8 cellular contexts compared by ENCODE assay signal in the genomic region with DNA sequence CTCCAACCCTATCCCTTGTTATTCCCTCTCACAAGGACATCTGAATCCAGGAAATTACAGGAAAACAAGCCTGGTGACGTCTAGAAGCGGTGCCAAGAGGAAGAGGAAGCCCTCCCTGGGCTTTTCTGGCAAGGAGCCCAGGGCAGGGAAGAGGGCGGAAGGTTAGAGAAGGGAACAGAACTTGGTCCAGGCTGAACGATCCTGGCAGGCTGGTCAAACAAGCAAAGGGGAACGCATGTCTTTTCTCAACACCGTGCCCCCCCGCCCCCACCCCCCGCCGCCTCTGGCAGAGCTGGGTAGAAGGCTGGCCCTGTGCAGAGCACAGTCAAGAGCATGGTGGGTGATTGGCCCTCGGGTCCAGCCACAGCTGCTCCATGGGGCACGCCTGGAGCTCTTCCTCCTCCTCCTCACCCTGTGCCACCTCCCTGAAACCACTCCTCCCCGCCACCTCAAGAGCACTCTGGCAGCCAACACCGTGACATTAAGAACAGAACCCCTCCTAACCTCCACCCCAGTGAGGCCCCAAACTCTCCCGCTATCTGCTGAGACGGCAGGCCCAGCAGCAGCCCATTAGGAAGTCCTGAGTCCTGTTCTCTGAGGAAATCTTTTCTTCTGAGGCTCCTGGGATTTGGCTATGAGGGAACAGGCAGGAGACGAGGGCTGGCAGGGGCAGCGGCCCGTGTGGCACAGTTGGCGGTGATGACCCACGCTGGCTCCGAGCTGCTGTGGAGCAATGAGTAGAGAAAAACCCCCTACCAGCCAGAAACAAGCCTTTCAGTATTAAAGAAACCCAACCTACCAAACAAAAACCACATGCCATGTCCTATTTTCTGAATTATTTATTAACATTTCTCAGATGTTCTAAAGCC. TPM values are rescaled to one million over a fixed set of nuclear protein-coding genes. Genes with fewer than 3 reads are reported as not detected.
DNase-seq lines count a peak whose midpoint lies in the region; ATAC-seq, FAIRE-seq and TF ChIP-seq lines count a peak whose summit lies in the region.

No MANE protein-coding gene starts in this region.

- TF ChIP-seq CTCF in liver (IDR thresholded peaks at IDR 0.05; ENCODE audit: low read depth, low read length, missing input control), result no peak
- no peak for TF ChIP-seq CTCF in HepG2 (CRISPR knock-in tag; IDR thresholded peaks at IDR 0.05)
- no peak for TF ChIP-seq CTCF in breast epithelium (IDR thresholded peaks at IDR 0.05)
- no peak for TF ChIP-seq CTCF in progenitor cell of endocrine pancreas (IDR thresholded peaks at IDR 0.05; ENCODE audit: unreplicated experiment)

- H3K4me3 Mint-ChIP-seq in progenitor cell of endocrine pancreas (ENCODE audit: low read depth), result no peak overlapping the region
- H3K4me3 Mint-ChIP-seq in activated CD4-positive, alpha-beta T cell treated with anti-CD3 and anti-CD28 coated beads, Interleukin-2, amount 10 ng/mL, durations not matched to agents 24 days and 14 days, result no peak overlapping the region

- H3K79me2 ChIP-seq in HepG2 (ENCODE audit: insufficient read depth, low read length), result no peaks in the 10 kb centered on the region

- intact Hi-C loops in HepG2 (cut with micrococcal nuclease; ENCODE audit: unreplicated experiment), result loop anchor here (2.0 to 5.0 kb wide), 2 partner anchors 133 to 253 kb away; partner anchors contain the start of genes RANBP10 and TSNAXIP1
- intact Hi-C loops in breast epithelium (cut with DNase I; ENCODE audit: low total_unique reads), result no loop called here
- intact Hi-C loops in activated CD4-positive, alpha-beta T cell treated with anti-CD3 and anti-CD28 coated beads, Interleukin-2, amount 10 ng/mL, durations not matched to agents 24 days and 14 days (cut with micrococcal nuclease), result no loop called here

- no peaks in the 10 kb centered on the region for H3K27me3 ChIP-seq in liver (ENCODE audit: control insufficient read depth in 4 of 4, insufficient read depth in 4 of 4, low read length in 3 of 4)
- H3K27me3 ChIP-seq in HepG2 (ENCODE audit: control insufficient read depth in 1 of 2, insufficient read depth in 2 of 2, low read length in 2 of 2), result no peaks in the 10 kb centered on the region
- H3K27me3 ChIP-seq in breast epithelium, result no peaks in the 10 kb centered on the region

- no peak overlapping the region for H3K4me2 ChIP-seq in HepG2 (ENCODE audit: low read depth, low read length)

- TF ChIP-seq POLR2A in HepG2 (IDR thresholded peaks at IDR 0.05; ENCODE audit: insufficient read depth in 1 of 2, low read depth in 2 of 2, low read length in 2 of 2) (no peak), breast epithelium (IDR thresholded peaks at IDR 0.05) (no peak)

- FAIRE-seq in HepG2 (lab: Jason Lieb, UNC), result no peak

- no peak for ATAC-seq in HepG2
- ATAC-seq in HG03342 (IDR thresholded peaks at IDR 0.05; ENCODE audit: unreplicated experiment), result no peak

- H3K9me3 ChIP-seq in liver (ENCODE audit: control insufficient read depth in 4 of 4, low read length in 3 of 4) (no peaks in the 10 kb centered on the region), HepG2 (ENCODE audit: low read length) (no peaks in the 10 kb centered on the region), breast epithelium (no peaks in the 10 kb centered on the region)

- DNase-seq in HepG2 (ENCODE audit: low spot score) (no peak), breast epithelium (ENCODE audit: low spot score in 2 of 2) (peak in 1 of 2 donors; percentile 43), medulla oblongata (ENCODE audit: extremely low spot score) (peak; percentile 81), progenitor cell of endocrine pancreas (ENCODE audit: low spot score, unreplicated experiment) (no peak), NCI-H128 (lab: John Stamatoyannopoulos, UW; ENCODE audit: unreplicated experiment) (no peak)
- DNase-seq in activated CD4-positive, alpha-beta T cell treated with anti-CD3 and anti-CD28 coated beads, Interleukin-2, amount 10 ng/mL, durations not matched to agents 24 days and 14 days, result no peak

- H3K4me3 ChIP-seq in liver (ENCODE audit: low read depth in 1 of 3, low read length in 3 of 3) (no peak overlapping the region), HepG2 (replicated peaks in 1 of 3; ENCODE audit: insufficient read depth in 1 of 3, low read depth in 2 of 3, low read length in 3 of 3) (no peak overlapping the region), breast epithelium (peak overlapping the region in 1 of 3 donors; percentile 22)

- H3K4me1 ChIP-seq in liver (ENCODE audit: control insufficient read depth in 4 of 4, insufficient read depth in 4 of 4, low read length in 3 of 4) (peaks cover 17 to 63% (median 49%) of the 10 kb centered on the region in 4 donors), HepG2 (ENCODE audit: insufficient read depth, low read length) (peaks cover 11% of the 10 kb centered on the region), breast epithelium (peaks cover 0 to 18% of the 10 kb centered on the region in 2 donors)

- no TSS peak for BruUV-seq in HepG2 (replicated peaks; lab: Mats Ljungman, UMichigan)

- 11% methylated on average over 21 of the region's 21 CpGs for WGBS in liver
- WGBS in HepG2 (ENCODE audit: low lambda C conversion rate), result 84% methylated on average over 18 of the region's 21 CpGs

- H3K27ac ChIP-seq in liver (ENCODE audit: low read depth in 1 of 2, low read length in 2 of 2) (peak overlapping the region; percentile 89 to 95), HepG2 (ENCODE audit: extremely low read length, insufficient read depth, low read length) (no peak overlapping the region), breast epithelium (peak overlapping the region; percentile 76 to 80)

- H3K9ac ChIP-seq in liver (ENCODE audit: low read depth in 1 of 2, low read length in 2 of 2) (peak overlapping the region; percentile 18 to 34), HepG2 (ENCODE audit: insufficient read depth, low read depth, low read length) (no peak overlapping the region)

- TF ChIP-seq EP300 in HepG2 (IDR thresholded peaks at IDR 0.05; ENCODE audit: low read depth in 2 of 2, low read length in 2 of 2) (no peak), HepG2 (CRISPR knock-in tag; IDR thresholded peaks at IDR 0.05; ENCODE audit: borderline replicate concordance) (no peak)

- no peak overlapping the region for H2AFZ ChIP-seq in HepG2 (ENCODE audit: low read length)

- H3K4me1 Mint-ChIP-seq in progenitor cell of endocrine pancreas (ENCODE audit: low read depth), result no peaks in the 10 kb centered on the region
- H3K4me1 Mint-ChIP-seq in activated CD4-positive, alpha-beta T cell treated with anti-CD3 and anti-CD28 coated beads, Interleukin-2, amount 10 ng/mL, durations not matched to agents 24 days and 14 days, result peaks cover 6% of the 10 kb centered on the region

- POLR2A ChIA-PET in HepG2 (lab: Yijun Ruan, JAX), result interaction anchor here (1.3 kb wide), 1 partner anchor 45 kb away, joined by 4 read pairs; the partner anchor contains the start of gene GFOD2

- H3K36me3 ChIP-seq in liver (ENCODE audit: control insufficient read depth in 4 of 4, insufficient read depth in 3 of 4, low read depth in 1 of 4, low read length in 3 of 4) (no peaks in the 10 kb centered on the region), HepG2 (replicated peaks in 1 of 2; ENCODE audit: control insufficient read depth in 1 of 2, insufficient read depth in 2 of 2, low read length in 2 of 2) (peaks cover 0 to 2% of the 10 kb centered on the region in 2 experiments; a peak in 2 of 5 replicates), breast epithelium (no peaks in the 10 kb centered on the region)

- H3K27me3 Mint-ChIP-seq in progenitor cell of endocrine pancreas, result no peaks in the 10 kb centered on the region
- no peaks in the 10 kb centered on the region for H3K27me3 Mint-ChIP-seq in activated CD4-positive, alpha-beta T cell treated with anti-CD3 and anti-CD28 coated beads, Interleukin-2, amount 10 ng/mL, durations not matched to agents 24 days and 14 days

- TF ChIP-seq RAD21 in liver (IDR thresholded peaks at IDR 0.05) (peak; percentile 28 to 53), HepG2 (CRISPR knock-in tag; IDR thresholded peaks at IDR 0.05) (no peak)

- CTCF ChIA-PET in HepG2 (lab: Yijun Ruan, JAX; ENCODE audit: low intra/inter-chr PET ratio, low total read pairs), result interaction anchor here (0.7 to 2.0 kb wide), 4 partner anchors 143 to 254 kb away, joined by 3 to 17 read pairs (median 10); no protein-coding TSS in a partner anchor

- no peak overlapping the region for H3K27ac Mint-ChIP-seq in progenitor cell of endocrine pancreas
- H3K27ac Mint-ChIP-seq in activated CD4-positive, alpha-beta T cell treated with anti-CD3 and anti-CD28 coated beads, Interleukin-2, amount 10 ng/mL, durations not matched to agents 24 days and 14 days, result no peak overlapping the region

- H4K20me1 ChIP-seq in HepG2 (ENCODE audit: insufficient read depth, low read length), result no peaks in the 10 kb centered on the region

- H3K9me3 Mint-ChIP-seq in progenitor cell of endocrine pancreas (ENCODE audit: low read depth), result no peaks in the 10 kb centered on the region
- H3K9me3 Mint-ChIP-seq in activated CD4-positive, alpha-beta T cell treated with anti-CD3 and anti-CD28 coated beads, Interleukin-2, amount 10 ng/mL, durations not matched to agents 24 days and 14 days, result no peaks in the 10 kb centered on the region

- H3K36me3 Mint-ChIP-seq in progenitor cell of endocrine pancreas (ENCODE audit: insufficient read depth), result no peaks in the 10 kb centered on the region
- no peaks in the 10 kb centered on the region for H3K36me3 Mint-ChIP-seq in activated CD4-positive, alpha-beta T cell treated with anti-CD3 and anti-CD28 coated beads, Interleukin-2, amount 10 ng/mL, durations not matched to agents 24 days and 14 days (ENCODE audit: low read depth)

- in situ Hi-C loops in HepG2 (cut with HindIII; ENCODE audit: extremely low pct_ligation_motif_present, low pct_unique_long_range_greater_than_20kb), result no loop called here

RNA-seq across cellular contexts. Expression of gene C16orf86, which starts 7.3 kb away (rescaled TPM):
- total RNA-seq in liver (1 to 10 TPM; 1.2 to 1.9 TPM), HepG2 (2016; rRNA removed; fragmentation: Illumina TruSeq; extraction: Trizol) (1.7 and 3.1 TPM in 2 replicates), breast epithelium (10 to 100 TPM in 2 of 3 donors, 1 to 10 TPM in 1; 7.2 to 18.1 (median 11.1) TPM), progenitor cell of endocrine pancreas (2.5 and 2.6 TPM in 2 replicates)
- polyA plus RNA-seq in liver (1 to 10 TPM; 2.3 to 2.6 TPM), HepG2 (2011; rRNA removed) (1.5 and 2.0 TPM in 2 replicates)
- total RNA-seq in HepG2 (2016; cell fraction: cytosol; rRNA removed; fragmentation: Illumina TruSeq; extraction: Trizol; ENCODE audit: low read depth), result 1.9 and 2.8 TPM in 2 replicates
- 2.1 and 4.2 TPM in 2 replicates for total RNA-seq in HepG2 (2016; cell fraction: insoluble cytoplasmic fraction; rRNA removed; fragmentation: Illumina TruSeq; extraction: Trizol)
- total RNA-seq in HepG2 (2016; cell fraction: membrane; rRNA removed; fragmentation: Illumina TruSeq; extraction: Trizol), result 2.2 and 3.5 TPM in 2 replicates
- 1.9 and 4.3 TPM in 2 replicates for total RNA-seq in HepG2 (2016; cell fraction: nucleus; rRNA removed; fragmentation: Illumina TruSeq; extraction: Trizol)
- 1.8 and 2.8 TPM in 2 replicates for polyA plus RNA-seq in HepG2 (2011; cell fraction: cytosol; rRNA removed)
- 7.9 and 8.0 TPM in 2 replicates for polyA plus RNA-seq in HepG2 (2011; cell fraction: nucleus; rRNA removed)
- 1.3 and 1.7 TPM in 2 replicates for polyA plus RNA-seq in HepG2 (2012)
- 1.6 and 2.1 TPM in 2 replicates for polyA plus RNA-seq in HepG2 (2016; cell fraction: cytosol; fragmentation: Illumina TruSeq; extraction: Trizol; ENCODE audit: low read depth)
- 2.2 and 3.1 TPM in 2 replicates for polyA plus RNA-seq in HepG2 (2016; cell fraction: insoluble cytoplasmic fraction; fragmentation: Illumina TruSeq; extraction: Trizol; ENCODE audit: low read depth)
- polyA plus RNA-seq in HepG2 (2016; cell fraction: membrane; fragmentation: Illumina TruSeq; extraction: Trizol; ENCODE audit: low read depth), result 2.3 and 2.5 TPM in 2 replicates
- polyA plus RNA-seq in HepG2 (2016; cell fraction: nucleus; fragmentation: Illumina TruSeq; extraction: Trizol; ENCODE audit: insufficient read depth, low read depth), result 5.2 and 6.4 TPM in 2 replicates
- polyA minus RNA-seq in HepG2 (2011; rRNA and poly(A)+ RNA removed; ENCODE audit: low replicate concordance), result 0.12 and 1.3 TPM in 2 replicates
- 0.53 and 0.79 TPM in 2 replicates for polyA minus RNA-seq in HepG2 (2011; cell fraction: cytosol; rRNA and poly(A)+ RNA removed)
- 0.62 and 0.64 TPM in 2 replicates for polyA minus RNA-seq in HepG2 (2011; cell fraction: nucleus; rRNA and poly(A)+ RNA removed)
- total RNA-seq in activated CD4-positive, alpha-beta T cell treated with anti-CD3 and anti-CD28 coated beads, Interleukin-2, amount 10 ng/mL, durations not matched to agents 24 days and 14 days, result 0.68 and 1.5 TPM in 2 replicates

RNA-seq across cellular contexts. Expression of gene ENKD1, which starts 7.4 kb away (rescaled TPM):
- total RNA-seq in liver (1 to 10 TPM; 3.0 to 7.8 TPM), HepG2 (2016; rRNA removed; fragmentation: Illumina TruSeq; extraction: Trizol) (20.8 and 21.4 TPM in 2 replicates), breast epithelium (10 to 100 TPM; 18.6 to 21.0 (median 20.1) TPM), progenitor cell of endocrine pancreas (25.1 and 26.1 TPM in 2 replicates)
- polyA plus RNA-seq in liver (1 to 10 TPM; 2.6 to 6.5 TPM), HepG2 (2011; rRNA removed) (10.8 and 12.2 TPM in 2 replicates)
- 10.8 and 12.4 TPM in 2 replicates for total RNA-seq in HepG2 (2016; cell fraction: cytosol; rRNA removed; fragmentation: Illumina TruSeq; extraction: Trizol; ENCODE audit: low read depth)
- 17.9 and 24.2 TPM in 2 replicates for total RNA-seq in HepG2 (2016; cell fraction: insoluble cytoplasmic fraction; rRNA removed; fragmentation: Illumina TruSeq; extraction: Trizol)
- total RNA-seq in HepG2 (2016; cell fraction: membrane; rRNA removed; fragmentation: Illumina TruSeq; extraction: Trizol), result 17.6 and 19.5 TPM in 2 replicates
- 13.8 and 15.4 TPM in 2 replicates for total RNA-seq in HepG2 (2016; cell fraction: nucleus; rRNA removed; fragmentation: Illumina TruSeq; extraction: Trizol)
- polyA plus RNA-seq in HepG2 (2011; cell fraction: cytosol; rRNA removed), result 6.0 and 11.2 TPM in 2 replicates
- 29.2 and 37.2 TPM in 2 replicates for polyA plus RNA-seq in HepG2 (2011; cell fraction: nucleus; rRNA removed)
- polyA plus RNA-seq in HepG2 (2012), result 9.4 and 12.3 TPM in 2 replicates
- 11.8 and 13.2 TPM in 2 replicates for polyA plus RNA-seq in HepG2 (2016; cell fraction: cytosol; fragmentation: Illumina TruSeq; extraction: Trizol; ENCODE audit: low read depth)
- 18.0 and 18.5 TPM in 2 replicates for polyA plus RNA-seq in HepG2 (2016; cell fraction: insoluble cytoplasmic fraction; fragmentation: Illumina TruSeq; extraction: Trizol; ENCODE audit: low read depth)
- polyA plus RNA-seq in HepG2 (2016; cell fraction: membrane; fragmentation: Illumina TruSeq; extraction: Trizol; ENCODE audit: low read depth), result 9.5 and 15.3 TPM in 2 replicates
- polyA plus RNA-seq in HepG2 (2016; cell fraction: nucleus; fragmentation: Illumina TruSeq; extraction: Trizol; ENCODE audit: insufficient read depth, low read depth), result 33.6 and 35.0 TPM in 2 replicates
- 6.6 and 7.1 TPM in 2 replicates for polyA minus RNA-seq in HepG2 (2011; rRNA and poly(A)+ RNA removed; ENCODE audit: low replicate concordance)
- polyA minus RNA-seq in HepG2 (2011; cell fraction: cytosol; rRNA and poly(A)+ RNA removed), result 4.5 and 7.8 TPM in 2 replicates
- polyA minus RNA-seq in HepG2 (2011; cell fraction: nucleus; rRNA and poly(A)+ RNA removed), result 3.6 and 3.9 TPM in 2 replicates
- total RNA-seq in activated CD4-positive, alpha-beta T cell treated with anti-CD3 and anti-CD28 coated beads, Interleukin-2, amount 10 ng/mL, durations not matched to agents 24 days and 14 days, result 12.7 and 13.8 TPM in 2 replicates

RNA-seq across cellular contexts. Expression of gene PARD6A, which starts 13.2 kb away (rescaled TPM):
- total RNA-seq in liver (1 to 10 TPM in 1 of 2 donors, under 1 TPM in 1; 0.42 to 1.4 TPM), HepG2 (2016; rRNA removed; fragmentation: Illumina TruSeq; extraction: Trizol) (3.0 and 4.3 TPM in 2 replicates), breast epithelium (1 to 10 TPM; 6.4 to 8.5 (median 7.2) TPM), progenitor cell of endocrine pancreas (5.6 and 6.4 TPM in 2 replicates)
- polyA plus RNA-seq in liver (1 to 10 TPM; 2.2 to 2.4 TPM), HepG2 (2011; rRNA removed) (3.5 and 3.6 TPM in 2 replicates)
- total RNA-seq in HepG2 (2016; cell fraction: cytosol; rRNA removed; fragmentation: Illumina TruSeq; extraction: Trizol; ENCODE audit: low read depth), result 22.8 and 24.1 TPM in 2 replicates
- total RNA-seq in HepG2 (2016; cell fraction: insoluble cytoplasmic fraction; rRNA removed; fragmentation: Illumina TruSeq; extraction: Trizol), result 2.5 and 4.0 TPM in 2 replicates
- total RNA-seq in HepG2 (2016; cell fraction: membrane; rRNA removed; fragmentation: Illumina TruSeq; extraction: Trizol), result 18.3 and 19.1 TPM in 2 replicates
- total RNA-seq in HepG2 (2016; cell fraction: nucleus; rRNA removed; fragmentation: Illumina TruSeq; extraction: Trizol), result 1.6 and 2.2 TPM in 2 replicates
- polyA plus RNA-seq in HepG2 (2011; cell fraction: cytosol; rRNA removed), result 4.3 and 6.9 TPM in 2 replicates
- 2.8 and 3.0 TPM in 2 replicates for polyA plus RNA-seq in HepG2 (2011; cell fraction: nucleus; rRNA removed)
- 1.3 and 2.2 TPM in 2 replicates for polyA plus RNA-seq in HepG2 (2012)
- polyA plus RNA-seq in HepG2 (2016; cell fraction: cytosol; fragmentation: Illumina TruSeq; extraction: Trizol; ENCODE audit: low read depth), result 26.8 and 27.5 TPM in 2 replicates
- polyA plus RNA-seq in HepG2 (2016; cell fraction: insoluble cytoplasmic fraction; fragmentation: Illumina TruSeq; extraction: Trizol; ENCODE audit: low read depth), result 2.2 and 3.0 TPM in 2 replicates
- 17.4 and 17.7 TPM in 2 replicates for polyA plus RNA-seq in HepG2 (2016; cell fraction: membrane; fragmentation: Illumina TruSeq; extraction: Trizol; ENCODE audit: low read depth)
- 1.5 and 2.9 TPM in 2 replicates for polyA plus RNA-seq in HepG2 (2016; cell fraction: nucleus; fragmentation: Illumina TruSeq; extraction: Trizol; ENCODE audit: insufficient read depth, low read depth)
- polyA minus RNA-seq in HepG2 (2011; rRNA and poly(A)+ RNA removed; ENCODE audit: low replicate concordance), result 2.8 and 3.8 TPM in 2 replicates
- polyA minus RNA-seq in HepG2 (2011; cell fraction: cytosol; rRNA and poly(A)+ RNA removed), result 0.79 and 2.1 TPM in 2 replicates
- 0.50 and 0.77 TPM in 2 replicates for polyA minus RNA-seq in HepG2 (2011; cell fraction: nucleus; rRNA and poly(A)+ RNA removed)
- 13.5 and 14.0 TPM in 2 replicates for total RNA-seq in activated CD4-positive, alpha-beta T cell treated with anti-CD3 and anti-CD28 coated beads, Interleukin-2, amount 10 ng/mL, durations not matched to agents 24 days and 14 days

RNA-seq across cellular contexts. Expression of gene ACD, which starts 13.9 kb away (rescaled TPM):
- total RNA-seq in liver, result 1 to 10 TPM; 4.3 to 5.6 TPM
- 1 to 10 TPM; 4.7 to 5.6 TPM for polyA plus RNA-seq in liver
- 26.1 and 32.6 TPM in 2 replicates for total RNA-seq in HepG2 (2016; rRNA removed; fragmentation: Illumina TruSeq; extraction: Trizol)
- 11.9 and 12.4 TPM in 2 replicates for total RNA-seq in HepG2 (2016; cell fraction: cytosol; rRNA removed; fragmentation: Illumina TruSeq; extraction: Trizol; ENCODE audit: low read depth)
- total RNA-seq in HepG2 (2016; cell fraction: insoluble cytoplasmic fraction; rRNA removed; fragmentation: Illumina TruSeq; extraction: Trizol), result 22.4 and 31.8 TPM in 2 replicates
- 20.9 and 24.1 TPM in 2 replicates for total RNA-seq in HepG2 (2016; cell fraction: membrane; rRNA removed; fragmentation: Illumina TruSeq; extraction: Trizol)
- total RNA-seq in HepG2 (2016; cell fraction: nucleus; rRNA removed; fragmentation: Illumina TruSeq; extraction: Trizol), result 18.3 and 24.0 TPM in 2 replicates
- 37.1 and 38.3 TPM in 2 replicates for polyA plus RNA-seq in HepG2 (2011; rRNA removed)
- 15.3 and 28.8 TPM in 2 replicates for polyA plus RNA-seq in HepG2 (2011; cell fraction: cytosol; rRNA removed)
- polyA plus RNA-seq in HepG2 (2011; cell fraction: nucleus; rRNA removed), result 82.8 and 84.5 TPM in 2 replicates
- 28.9 and 29.0 TPM in 2 replicates for polyA plus RNA-seq in HepG2 (2012)
- polyA plus RNA-seq in HepG2 (2016; cell fraction: cytosol; fragmentation: Illumina TruSeq; extraction: Trizol; ENCODE audit: low read depth), result 18.7 and 21.0 TPM in 2 replicates
- 30.7 and 42.2 TPM in 2 replicates for polyA plus RNA-seq in HepG2 (2016; cell fraction: insoluble cytoplasmic fraction; fragmentation: Illumina TruSeq; extraction: Trizol; ENCODE audit: low read depth)
- 29.3 and 29.6 TPM in 2 replicates for polyA plus RNA-seq in HepG2 (2016; cell fraction: membrane; fragmentation: Illumina TruSeq; extraction: Trizol; ENCODE audit: low read depth)
- polyA plus RNA-seq in HepG2 (2016; cell fraction: nucleus; fragmentation: Illumina TruSeq; extraction: Trizol; ENCODE audit: insufficient read depth, low read depth), result 42.9 and 46.5 TPM in 2 replicates
- polyA minus RNA-seq in HepG2 (2011; rRNA and poly(A)+ RNA removed; ENCODE audit: low replicate concordance), result 39.4 and 41.0 TPM in 2 replicates
- 18.9 and 21.7 TPM in 2 replicates for polyA minus RNA-seq in HepG2 (2011; cell fraction: cytosol; rRNA and poly(A)+ RNA removed)
- polyA minus RNA-seq in HepG2 (2011; cell fraction: nucleus; rRNA and poly(A)+ RNA removed), result 18.6 and 22.8 TPM in 2 replicates
- 10 to 100 TPM; 19.4 to 20.6 (median 19.8) TPM for total RNA-seq in breast epithelium
- total RNA-seq in progenitor cell of endocrine pancreas, result 32.7 and 34.7 TPM in 2 replicates
- 54.0 and 55.1 TPM in 2 replicates for total RNA-seq in activated CD4-positive, alpha-beta T cell treated with anti-CD3 and anti-CD28 coated beads, Interleukin-2, amount 10 ng/mL, durations not matched to agents 24 days and 14 days

RNA-seq across cellular contexts. Expression of gene CARMIL2, which starts 29.0 kb away (rescaled TPM):
- 1 to 10 TPM in 1 of 2 donors, under 1 TPM in 1; 0.51 to 1.3 TPM for total RNA-seq in liver
- polyA plus RNA-seq in liver, result under 1 TPM in 1 of 2 donors, not detected in 1; 0.39 TPM
- 0.91 and 1.3 TPM in 2 replicates for total RNA-seq in HepG2 (2016; rRNA removed; fragmentation: Illumina TruSeq; extraction: Trizol)
- 0.35 TPM in 1 of 2 replicates, not detected in the other for total RNA-seq in HepG2 (2016; cell fraction: cytosol; rRNA removed; fragmentation: Illumina TruSeq; extraction: Trizol; ENCODE audit: low read depth)
- 0.70 and 1.1 TPM in 2 replicates for total RNA-seq in HepG2 (2016; cell fraction: insoluble cytoplasmic fraction; rRNA removed; fragmentation: Illumina TruSeq; extraction: Trizol)
- total RNA-seq in HepG2 (2016; cell fraction: membrane; rRNA removed; fragmentation: Illumina TruSeq; extraction: Trizol), result 0.53 and 0.79 TPM in 2 replicates
- 1.4 and 1.8 TPM in 2 replicates for total RNA-seq in HepG2 (2016; cell fraction: nucleus; rRNA removed; fragmentation: Illumina TruSeq; extraction: Trizol)
- 2.7 and 3.9 TPM in 2 replicates for polyA plus RNA-seq in HepG2 (2011; rRNA removed)
- 1.2 and 1.7 TPM in 2 replicates for polyA plus RNA-seq in HepG2 (2011; cell fraction: cytosol; rRNA removed)
- 44.9 and 54.0 TPM in 2 replicates for polyA plus RNA-seq in HepG2 (2011; cell fraction: nucleus; rRNA removed)
- polyA plus RNA-seq in HepG2 (2012), result 3.5 and 5.1 TPM in 2 replicates
- 0.63 and 0.69 TPM in 2 replicates for polyA plus RNA-seq in HepG2 (2016; cell fraction: cytosol; fragmentation: Illumina TruSeq; extraction: Trizol; ENCODE audit: low read depth)
- 0.79 and 1.0 TPM in 2 replicates for polyA plus RNA-seq in HepG2 (2016; cell fraction: insoluble cytoplasmic fraction; fragmentation: Illumina TruSeq; extraction: Trizol; ENCODE audit: low read depth)
- polyA plus RNA-seq in HepG2 (2016; cell fraction: membrane; fragmentation: Illumina TruSeq; extraction: Trizol; ENCODE audit: low read depth), result 0.58 and 0.64 TPM in 2 replicates
- 6.0 and 8.0 TPM in 2 replicates for polyA plus RNA-seq in HepG2 (2016; cell fraction: nucleus; fragmentation: Illumina TruSeq; extraction: Trizol; ENCODE audit: insufficient read depth, low read depth)
- 0.23 and 5.9 TPM in 2 replicates for polyA minus RNA-seq in HepG2 (2011; rRNA and poly(A)+ RNA removed; ENCODE audit: low replicate concordance)
- 1.2 and 3.3 TPM in 2 replicates for polyA minus RNA-seq in HepG2 (2011; cell fraction: cytosol; rRNA and poly(A)+ RNA removed)
- 8.9 and 9.2 TPM in 2 replicates for polyA minus RNA-seq in HepG2 (2011; cell fraction: nucleus; rRNA and poly(A)+ RNA removed)
- 1 to 10 TPM in 2 of 3 donors, under 1 TPM in 1; 0.96 to 2.3 (median 1.6) TPM for total RNA-seq in breast epithelium
- total RNA-seq in progenitor cell of endocrine pancreas, result 11.8 and 14.2 TPM in 2 replicates
- 219 and 229 TPM in 2 replicates for total RNA-seq in activated CD4-positive, alpha-beta T cell treated with anti-CD3 and anti-CD28 coated beads, Interleukin-2, amount 10 ng/mL, durations not matched to agents 24 days and 14 days
